1 cellular context compared by ENCODE assay signal in genomic region chr1:32773764-32774463, GRCh38.
TF ChIP-seq lines count a peak whose summit lies in the region.

No MANE protein-coding gene starts in this region.

TF ChIP-seq in HEK293, 187 proteins besides CTCF, POLR2A, EP300 and RAD21 (continued from another document):
- TF ChIP-seq, protein P1, sequence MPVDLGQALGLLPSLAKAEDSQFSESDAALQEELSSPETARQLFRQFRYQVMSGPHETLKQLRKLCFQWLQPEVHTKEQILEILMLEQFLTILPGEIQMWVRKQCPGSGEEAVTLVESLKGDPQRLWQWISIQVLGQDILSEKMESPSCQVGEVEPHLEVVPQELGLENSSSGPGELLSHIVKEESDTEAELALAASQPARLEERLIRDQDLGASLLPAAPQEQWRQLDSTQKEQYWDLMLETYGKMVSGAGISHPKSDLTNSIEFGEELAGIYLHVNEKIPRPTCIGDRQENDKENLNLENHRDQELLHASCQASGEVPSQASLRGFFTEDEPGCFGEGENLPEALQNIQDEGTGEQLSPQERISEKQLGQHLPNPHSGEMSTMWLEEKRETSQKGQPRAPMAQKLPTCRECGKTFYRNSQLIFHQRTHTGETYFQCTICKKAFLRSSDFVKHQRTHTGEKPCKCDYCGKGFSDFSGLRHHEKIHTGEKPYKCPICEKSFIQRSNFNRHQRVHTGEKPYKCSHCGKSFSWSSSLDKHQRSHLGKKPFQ (tag by site-specific recombination; IDR thresholded peaks at IDR 0.05): no peak
- TF ChIP-seq, protein P2, sequence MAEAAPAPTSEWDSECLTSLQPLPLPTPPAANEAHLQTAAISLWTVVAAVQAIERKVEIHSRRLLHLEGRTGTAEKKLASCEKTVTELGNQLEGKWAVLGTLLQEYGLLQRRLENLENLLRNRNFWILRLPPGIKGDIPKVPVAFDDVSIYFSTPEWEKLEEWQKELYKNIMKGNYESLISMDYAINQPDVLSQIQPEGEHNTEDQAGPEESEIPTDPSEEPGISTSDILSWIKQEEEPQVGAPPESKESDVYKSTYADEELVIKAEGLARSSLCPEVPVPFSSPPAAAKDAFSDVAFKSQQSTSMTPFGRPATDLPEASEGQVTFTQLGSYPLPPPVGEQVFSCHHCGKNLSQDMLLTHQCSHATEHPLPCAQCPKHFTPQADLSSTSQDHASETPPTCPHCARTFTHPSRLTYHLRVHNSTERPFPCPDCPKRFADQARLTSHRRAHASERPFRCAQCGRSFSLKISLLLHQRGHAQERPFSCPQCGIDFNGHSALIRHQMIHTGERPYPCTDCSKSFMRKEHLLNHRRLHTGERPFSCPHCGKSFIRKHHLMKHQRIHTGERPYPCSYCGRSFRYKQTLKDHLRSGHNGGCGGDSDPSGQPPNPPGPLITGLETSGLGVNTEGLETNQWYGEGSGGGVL (tag by site-specific recombination; IDR thresholded peaks at IDR 0.05): no peak
- TF ChIP-seq ZNF692 (tag by site-specific recombination; IDR thresholded peaks at IDR 0.05) (peak; percentile 80), ZNF248 (tag by site-specific recombination; IDR thresholded peaks at IDR 0.05) (no peak), HIC1 (tag by site-specific recombination; IDR thresholded peaks at IDR 0.05) (no peak), ZFP69B (tag by site-specific recombination; IDR thresholded peaks at IDR 0.05) (peak; percentile 84), MZF1 (tag by site-specific recombination; IDR thresholded peaks at IDR 0.05; ENCODE audit: borderline replicate concordance) (no peak), ZBTB7A (tag by site-specific recombination; IDR thresholded peaks at IDR 0.05; ENCODE audit: low read depth) (no peak), ZSCAN4 (tag by site-specific recombination; IDR thresholded peaks at IDR 0.05) (no peak), ZNF416 (tag by site-specific recombination; IDR thresholded peaks at IDR 0.05) (no peak), ZNF426 (tag by site-specific recombination; IDR thresholded peaks at IDR 0.05) (no peak), ZNF560 (tag by site-specific recombination; IDR thresholded peaks at IDR 0.05; ENCODE audit: borderline replicate concordance) (no peak), ZNF2 (tag by site-specific recombination; IDR thresholded peaks at IDR 0.05) (no peak), ZNF302 (tag by site-specific recombination; IDR thresholded peaks at IDR 0.05; ENCODE audit: low read depth) (no peak), ZFHX2 (tag by site-specific recombination; conservative IDR thresholded peaks at IDR 0.05) (peak; percentile 35; the same call in 1 of the 2 replicates), ZNF670 (tag by site-specific recombination; IDR thresholded peaks at IDR 0.05; ENCODE audit: low read depth) (no peak), ZNF629 (tag by site-specific recombination; IDR thresholded peaks at IDR 0.05) (no peak), ZNF654 (tag by site-specific recombination; IDR thresholded peaks at IDR 0.05; ENCODE audit: low read depth) (no peak), ZNF19 (tag by site-specific recombination; IDR thresholded peaks at IDR 0.05; ENCODE audit: low read depth) (no peak), HOXA7 (CRISPR knock-in tag; IDR thresholded peaks at IDR 0.05; ENCODE audit: borderline replicate concordance) (no peak), ZNF175 (tag by site-specific recombination; IDR thresholded peaks at IDR 0.05) (no peak), ZNF621 (tag by site-specific recombination; IDR thresholded peaks at IDR 0.05) (no peak), ZNF830 (tag by site-specific recombination; IDR thresholded peaks at IDR 0.05; ENCODE audit: low read depth) (no peak), ZNF184 (tag by site-specific recombination; IDR thresholded peaks at IDR 0.05) (no peak)
- TF ChIP-seq, protein P3, sequence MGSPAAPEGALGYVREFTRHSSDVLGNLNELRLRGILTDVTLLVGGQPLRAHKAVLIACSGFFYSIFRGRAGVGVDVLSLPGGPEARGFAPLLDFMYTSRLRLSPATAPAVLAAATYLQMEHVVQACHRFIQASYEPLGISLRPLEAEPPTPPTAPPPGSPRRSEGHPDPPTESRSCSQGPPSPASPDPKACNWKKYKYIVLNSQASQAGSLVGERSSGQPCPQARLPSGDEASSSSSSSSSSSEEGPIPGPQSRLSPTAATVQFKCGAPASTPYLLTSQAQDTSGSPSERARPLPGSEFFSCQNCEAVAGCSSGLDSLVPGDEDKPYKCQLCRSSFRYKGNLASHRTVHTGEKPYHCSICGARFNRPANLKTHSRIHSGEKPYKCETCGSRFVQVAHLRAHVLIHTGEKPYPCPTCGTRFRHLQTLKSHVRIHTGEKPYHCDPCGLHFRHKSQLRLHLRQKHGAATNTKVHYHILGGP (tag by site-specific recombination; IDR thresholded peaks at IDR 0.05): no peak
- TF ChIP-seq, protein P4, sequence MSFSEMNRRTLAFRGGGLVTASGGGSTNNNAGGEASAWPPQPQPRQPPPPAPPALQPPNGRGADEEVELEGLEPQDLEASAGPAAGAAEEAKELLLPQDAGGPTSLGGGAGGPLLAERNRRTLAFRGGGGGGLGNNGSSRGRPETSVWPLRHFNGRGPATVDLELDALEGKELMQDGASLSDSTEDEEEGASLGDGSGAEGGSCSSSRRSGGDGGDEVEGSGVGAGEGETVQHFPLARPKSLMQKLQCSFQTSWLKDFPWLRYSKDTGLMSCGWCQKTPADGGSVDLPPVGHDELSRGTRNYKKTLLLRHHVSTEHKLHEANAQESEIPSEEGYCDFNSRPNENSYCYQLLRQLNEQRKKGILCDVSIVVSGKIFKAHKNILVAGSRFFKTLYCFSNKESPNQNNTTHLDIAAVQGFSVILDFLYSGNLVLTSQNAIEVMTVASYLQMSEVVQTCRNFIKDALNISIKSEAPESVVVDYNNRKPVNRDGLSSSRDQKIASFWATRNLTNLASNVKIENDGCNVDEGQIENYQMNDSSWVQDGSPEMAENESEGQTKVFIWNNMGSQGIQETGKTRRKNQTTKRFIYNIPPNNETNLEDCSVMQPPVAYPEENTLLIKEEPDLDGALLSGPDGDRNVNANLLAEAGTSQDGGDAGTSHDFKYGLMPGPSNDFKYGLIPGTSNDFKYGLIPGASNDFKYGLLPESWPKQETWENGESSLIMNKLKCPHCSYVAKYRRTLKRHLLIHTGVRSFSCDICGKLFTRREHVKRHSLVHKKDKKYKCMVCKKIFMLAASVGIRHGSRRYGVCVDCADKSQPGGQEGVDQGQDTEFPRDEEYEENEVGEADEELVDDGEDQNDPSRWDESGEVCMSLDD (tag by site-specific recombination; IDR thresholded peaks at IDR 0.05): no peak
- TF ChIP-seq, protein P5, sequence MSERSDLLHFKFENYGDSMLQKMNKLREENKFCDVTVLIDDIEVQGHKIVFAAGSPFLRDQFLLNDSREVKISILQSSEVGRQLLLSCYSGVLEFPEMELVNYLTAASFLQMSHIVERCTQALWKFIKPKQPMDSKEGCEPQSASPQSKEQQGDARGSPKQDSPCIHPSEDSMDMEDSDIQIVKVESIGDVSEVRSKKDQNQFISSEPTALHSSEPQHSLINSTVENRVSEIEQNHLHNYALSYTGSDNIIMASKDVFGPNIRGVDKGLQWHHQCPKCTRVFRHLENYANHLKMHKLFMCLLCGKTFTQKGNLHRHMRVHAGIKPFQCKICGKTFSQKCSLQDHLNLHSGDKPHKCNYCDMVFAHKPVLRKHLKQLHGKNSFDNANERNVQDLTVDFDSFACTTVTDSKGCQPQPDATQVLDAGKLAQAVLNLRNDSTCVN (tag by site-specific recombination; optimal IDR thresholded peaks at IDR 0.05): no peak
